ENCODE assay signal across 9 cellular contexts in genomic region chr1:200969726-200970521, GRCh38. TPM values are rescaled to one million over a fixed set of nuclear protein-coding genes. Genes with fewer than 3 reads are reported as not detected.
DNase-seq lines count a peak whose midpoint lies in the region; ATAC-seq and TF ChIP-seq lines count a peak whose summit lies in the region.
"Had no signal": no experiment of that assay in that cellular context is flagged by ENCODE, and none has a peak within 500 bp of the region (broad histone marks: within the 10 kb centered on the region; RNA-seq: fewer than 3 reads in every experiment).

No MANE protein-coding gene starts in this region.

- peak overlapping the region; percentile 65 for H3K27ac Mint-ChIP-seq in central memory CD8-positive, alpha-beta T cell (ENCODE audit: low read depth)
- H3K27ac Mint-ChIP-seq in activated T-helper 2 cell treated with anti-CD3 and anti-CD28 coated beads, Interferon-gamma antibody, Interleukin-2, Interleukin-4, amounts not matched to agents 10 μg/mL and 5 μg/mL and 100 μg/mL, durations not matched to agents 14 hours and 24 hours and 36 hours: no peak overlapping the region
- H3K27ac Mint-ChIP-seq: T-helper 2 cell treated with Interferon-gamma antibody and Interleukin-4, amounts not matched to agents 5 μg/mL and 100 μg/mL, for 36 hours had no signal

- intact Hi-C loops in activated T-helper 2 cell treated with anti-CD3 and anti-CD28 coated beads, Interferon-gamma antibody, Interleukin-2, Interleukin-4, amounts not matched to agents 10 μg/mL and 5 μg/mL and 100 μg/mL, durations not matched to agents 14 hours and 24 hours and 36 hours (cut with micrococcal nuclease): no loop called here

- peaks cover 10% of the 10 kb centered on the region for H3K4me1 Mint-ChIP-seq in central memory CD8-positive, alpha-beta T cell
- H3K4me1 Mint-ChIP-seq in activated T-helper 2 cell treated with anti-CD3 and anti-CD28 coated beads, Interferon-gamma antibody, Interleukin-2, Interleukin-4, amounts not matched to agents 10 μg/mL and 5 μg/mL and 100 μg/mL, durations not matched to agents 14 hours and 24 hours and 36 hours (ENCODE audit: low read depth): no peaks in the 10 kb centered on the region

- peaks cover 22% of the 10 kb centered on the region for H3K36me3 Mint-ChIP-seq in central memory CD8-positive, alpha-beta T cell (ENCODE audit: insufficient read depth)
- peaks cover 33% of the 10 kb centered on the region for H3K36me3 Mint-ChIP-seq in activated T-helper 2 cell treated with anti-CD3 and anti-CD28 coated beads, Interferon-gamma antibody, Interleukin-2, Interleukin-4, amounts not matched to agents 10 μg/mL and 5 μg/mL and 100 μg/mL, durations not matched to agents 14 hours and 24 hours and 36 hours (ENCODE audit: low read depth)

- no peak overlapping the region for H3K4me3 Mint-ChIP-seq in central memory CD8-positive, alpha-beta T cell
- H3K4me3 Mint-ChIP-seq in activated T-helper 2 cell treated with anti-CD3 and anti-CD28 coated beads, Interferon-gamma antibody, Interleukin-2, Interleukin-4, amounts not matched to agents 10 μg/mL and 5 μg/mL and 100 μg/mL, durations not matched to agents 14 hours and 24 hours and 36 hours (ENCODE audit: low read depth): no peak overlapping the region
- H3K4me3 Mint-ChIP-seq: T-helper 2 cell treated with Interferon-gamma antibody and Interleukin-4, amounts not matched to agents 5 μg/mL and 100 μg/mL, for 36 hours had no signal

- no peaks in the 10 kb centered on the region for H3K27me3 Mint-ChIP-seq in central memory CD8-positive, alpha-beta T cell
- H3K27me3 Mint-ChIP-seq in activated T-helper 2 cell treated with anti-CD3 and anti-CD28 coated beads, Interferon-gamma antibody, Interleukin-2, Interleukin-4, amounts not matched to agents 10 μg/mL and 5 μg/mL and 100 μg/mL, durations not matched to agents 14 hours and 24 hours and 36 hours (ENCODE audit: low read depth): no peaks in the 10 kb centered on the region

- no peak for DNase-seq in central memory CD8-positive, alpha-beta T cell (ENCODE audit: low spot score in 2 of 2)
- no peak for DNase-seq in activated T-helper 2 cell treated with anti-CD3 and anti-CD28 coated beads, Interferon-gamma antibody, Interleukin-2, Interleukin-4, amounts not matched to agents 10 μg/mL and 5 μg/mL and 100 μg/mL, durations not matched to agents 14 hours and 24 hours and 36 hours (ENCODE audit: low spot score)
- no peak for DNase-seq in stimulated activated naive CD4-positive, alpha-beta T cell treated with Interleukin-2 at 50 U/mL for 16 hours (lab: John Stamatoyannopoulos, UW)
- DNase-seq in 8988T: no peak
- DNase-seq in stimulated activated CD4-positive, alpha-beta T cell treated with anti-CD3 and anti-CD28 coated beads, Interleukin-2, amount 100 ng/mL, for 48 hours: no peak

- ATAC-seq in GM19397 (IDR thresholded peaks at IDR 0.05; ENCODE audit: unreplicated experiment) (peak; percentile 69), HG03196 (IDR thresholded peaks at IDR 0.05; ENCODE audit: unreplicated experiment) (peak; percentile 64)
- ATAC-seq in central memory CD8-positive, alpha-beta T cell (replicated peaks; ENCODE audit: extremely low read depth, poor library complexity, severe bottlenecking): peak; percentile 53

- H3K9me3 Mint-ChIP-seq in central memory CD8-positive, alpha-beta T cell: no peaks in the 10 kb centered on the region
- no peaks in the 10 kb centered on the region for H3K9me3 Mint-ChIP-seq in activated T-helper 2 cell treated with anti-CD3 and anti-CD28 coated beads, Interferon-gamma antibody, Interleukin-2, Interleukin-4, amounts not matched to agents 10 μg/mL and 5 μg/mL and 100 μg/mL, durations not matched to agents 14 hours and 24 hours and 36 hours
- H3K9me3 Mint-ChIP-seq: T-helper 2 cell treated with Interferon-gamma antibody and Interleukin-4, amounts not matched to agents 5 μg/mL and 100 μg/mL, for 36 hours had no signal

- TF ChIP-seq CTCF in GM12873 (IDR thresholded peaks at IDR 0.05; ENCODE audit: insufficient read depth, low read depth, low read length, missing control alignments): peak; percentile 52

RNA-seq across cellular contexts. Expression of gene KIF21B, which starts 53.6 kb away (rescaled TPM):
- 50.4 and 53.2 TPM in 2 replicates for total RNA-seq in activated T-helper 2 cell treated with anti-CD3 and anti-CD28 coated beads, Interferon-gamma antibody, Interleukin-2, Interleukin-4, amounts not matched to agents 10 μg/mL and 5 μg/mL and 100 μg/mL, durations not matched to agents 14 hours and 24 hours and 36 hours
